ENCODE assay signal across 11 cellular contexts in genomic region chr1:25362634-25363559, GRCh38. TPM values are rescaled to one million over a fixed set of nuclear protein-coding genes. Genes with fewer than 3 reads are reported as not detected.
DNase-seq lines count a peak whose midpoint lies in the region; ATAC-seq, FAIRE-seq and TF ChIP-seq lines count a peak whose summit lies in the region.
"Not testable (repeated sequence)": the region's sequence is repeated elsewhere in the genome, so short reads cannot be mapped to it uniquely, and the experiment has no call there.
"Had no signal": no experiment of that assay in that cellular context is flagged by ENCODE, and none has a peak within 500 bp of the region (broad histone marks: within the 10 kb centered on the region; RNA-seq: fewer than 3 reads in every experiment).

No MANE protein-coding gene starts in this region.

- not testable (repeated sequence) for H3K36me3 ChIP-seq in bronchial epithelial cell (ENCODE audit: control insufficient read depth, insufficient read depth, low read length)
- H3K36me3 ChIP-seq in right lobe of liver = peaks cover 0 to 21% (median 9%) of the 10 kb centered on the region in 4 donors

- DNase-seq in H54 (ENCODE audit: insufficient read length, low spot score); activated CD4-positive, alpha-beta T cell treated with anti-CD3 and anti-CD28 coated beads for 36 hours; activated T-helper 1 cell treated with anti-CD3 and anti-CD28 coated beads, Interleukin-12 subunit alpha, Interleukin-12 subunit beta, Interleukin-2, Interleukin-4 antibody, amounts not matched to agents 30 ng/mL and 10 ng/mL and 1 ng/mL, durations not matched to agents 14 hours and 24 hours and 36 hours (ENCODE audit: low spot score); bronchial epithelial cell (ENCODE audit: low read depth); Right ventricle myocardium superior; right lobe of liver; sciatic nerve (ENCODE audit: low spot score): not testable (repeated sequence)

- peaks cover 21% of the 10 kb centered on the region for H3K36me3 Mint-ChIP-seq in activated CD4-positive, alpha-beta T cell treated with anti-CD3 and anti-CD28 coated beads for 36 hours (ENCODE audit: low read depth)
- H3K36me3 Mint-ChIP-seq in activated T-helper 1 cell treated with anti-CD3 and anti-CD28 coated beads, Interleukin-12 subunit alpha, Interleukin-12 subunit beta, Interleukin-2, Interleukin-4 antibody, amounts not matched to agents 30 ng/mL and 10 ng/mL and 1 ng/mL, durations not matched to agents 14 hours and 24 hours and 36 hours (ENCODE audit: low read depth) = peaks cover 22% of the 10 kb centered on the region

- H3K27ac Mint-ChIP-seq in activated CD4-positive, alpha-beta T cell treated with anti-CD3 and anti-CD28 coated beads for 36 hours = not testable (repeated sequence)
- H3K27ac Mint-ChIP-seq in activated T-helper 1 cell treated with anti-CD3 and anti-CD28 coated beads, Interleukin-12 subunit alpha, Interleukin-12 subunit beta, Interleukin-2, Interleukin-4 antibody, amounts not matched to agents 30 ng/mL and 10 ng/mL and 1 ng/mL, durations not matched to agents 14 hours and 24 hours and 36 hours = peak overlapping the region; percentile 34

- TF ChIP-seq CTCF in bronchial epithelial cell (IDR thresholded peaks at IDR 0.05; ENCODE audit: insufficient read depth, low read length, severe bottlenecking); right lobe of liver (IDR thresholded peaks at IDR 0.05): not testable (repeated sequence)

- not testable (repeated sequence) for H3K4me3 Mint-ChIP-seq in activated CD4-positive, alpha-beta T cell treated with anti-CD3 and anti-CD28 coated beads for 36 hours; activated T-helper 1 cell treated with anti-CD3 and anti-CD28 coated beads, Interleukin-12 subunit alpha, Interleukin-12 subunit beta, Interleukin-2, Interleukin-4 antibody, amounts not matched to agents 30 ng/mL and 10 ng/mL and 1 ng/mL, durations not matched to agents 14 hours and 24 hours and 36 hours

- H3K9me3 Mint-ChIP-seq in activated CD4-positive, alpha-beta T cell treated with anti-CD3 and anti-CD28 coated beads for 36 hours (ENCODE audit: low read depth); activated T-helper 1 cell treated with anti-CD3 and anti-CD28 coated beads, Interleukin-12 subunit alpha, Interleukin-12 subunit beta, Interleukin-2, Interleukin-4 antibody, amounts not matched to agents 30 ng/mL and 10 ng/mL and 1 ng/mL, durations not matched to agents 14 hours and 24 hours and 36 hours: not testable (repeated sequence)

- H3K4me1 ChIP-seq in right lobe of liver = not testable (repeated sequence)

- not testable (repeated sequence) for H3K27ac ChIP-seq in right lobe of liver

- CTCF ChIA-PET in activated CD4-positive, alpha-beta T cell treated with anti-CD3 and anti-CD28 coated beads for 36 hours (lab: Charles Lee) = not testable (repeated sequence)

- H3K4me3 ChIP-seq in bronchial epithelial cell (ENCODE audit: low read depth, low read length); right lobe of liver: not testable (repeated sequence)

- H3K27me3 ChIP-seq in bronchial epithelial cell (ENCODE audit: control insufficient read depth, insufficient read depth, low read length); right lobe of liver: not testable (repeated sequence)

- POLR2A ChIA-PET in activated CD4-positive, alpha-beta T cell treated with anti-CD3 and anti-CD28 coated beads for 36 hours (lab: Charles Lee) = not testable (repeated sequence)

- intact Hi-C loops in activated CD4-positive, alpha-beta T cell treated with anti-CD3 and anti-CD28 coated beads for 36 hours (cut with DNase I, micrococcal nuclease); activated T-helper 1 cell treated with anti-CD3 and anti-CD28 coated beads, Interleukin-12 subunit alpha, Interleukin-12 subunit beta, Interleukin-2, Interleukin-4 antibody, amounts not matched to agents 30 ng/mL and 10 ng/mL and 1 ng/mL, durations not matched to agents 14 hours and 24 hours and 36 hours (cut with micrococcal nuclease); Right ventricle myocardium superior (cut with DNase I); right lobe of liver (cut with DNase I); sciatic nerve (cut with DNase I): not testable (repeated sequence)

- not testable (repeated sequence) for TF ChIP-seq POLR2A in H54 (IDR thresholded peaks at IDR 0.05; ENCODE audit: low read depth, low read length); right lobe of liver (IDR thresholded peaks at IDR 0.05)

- peak; percentile 88 for ATAC-seq in activated CD4-positive, alpha-beta T cell treated with anti-CD3 and anti-CD28 coated beads for 36 hours
- ATAC-seq in Right ventricle myocardium superior (ENCODE audit: poor library complexity) = peak; percentile 56
- ATAC-seq in right lobe of liver = peak in 3 of 4 donors; percentile 36 to 54 (median 38)
- peak; percentile 75 for ATAC-seq in sciatic nerve

- not testable (repeated sequence) for H3K9me3 ChIP-seq in right lobe of liver

- H3K27me3 Mint-ChIP-seq in activated CD4-positive, alpha-beta T cell treated with anti-CD3 and anti-CD28 coated beads for 36 hours; activated T-helper 1 cell treated with anti-CD3 and anti-CD28 coated beads, Interleukin-12 subunit alpha, Interleukin-12 subunit beta, Interleukin-2, Interleukin-4 antibody, amounts not matched to agents 30 ng/mL and 10 ng/mL and 1 ng/mL, durations not matched to agents 14 hours and 24 hours and 36 hours (ENCODE audit: insufficient read depth): not testable (repeated sequence)

- not testable (repeated sequence) for H3K4me1 Mint-ChIP-seq in activated CD4-positive, alpha-beta T cell treated with anti-CD3 and anti-CD28 coated beads for 36 hours
- peaks cover 14% of the 10 kb centered on the region for H3K4me1 Mint-ChIP-seq in activated T-helper 1 cell treated with anti-CD3 and anti-CD28 coated beads, Interleukin-12 subunit alpha, Interleukin-12 subunit beta, Interleukin-2, Interleukin-4 antibody, amounts not matched to agents 30 ng/mL and 10 ng/mL and 1 ng/mL, durations not matched to agents 14 hours and 24 hours and 36 hours (ENCODE audit: low read depth)

- peak; percentile 86 for FAIRE-seq in H54 (lab: Jason Lieb, UNC)
- peak; percentile 28 for FAIRE-seq in bronchial epithelial cell (lab: Jason Lieb, UNC)

- whole genome bisulfite sequencing in right lobe of liver (ENCODE audit: insufficient coverage, low coverage, low lambda C conversion rate, missing lambda C conversion rate) = no CpG with 5 or more reads among the region's 17 CpGs

RNA-seq across cellular contexts. Expression of gene TMEM50A, which starts 24.8 kb away (rescaled TPM):
- total RNA-seq in activated CD4-positive, alpha-beta T cell treated with anti-CD3 and anti-CD28 coated beads for 36 hours = 100 to 1,000 TPM in 1 of 2 experiments, 10 to 100 TPM in 1; 98.0 to 120 TPM
- 99.8 and 102 TPM in 2 replicates for total RNA-seq in activated T-helper 1 cell treated with anti-CD3 and anti-CD28 coated beads, Interleukin-12 subunit alpha, Interleukin-12 subunit beta, Interleukin-2, Interleukin-4 antibody, amounts not matched to agents 30 ng/mL and 10 ng/mL and 1 ng/mL, durations not matched to agents 14 hours and 24 hours and 36 hours
- 105 and 138 TPM in 2 replicates for total RNA-seq in bronchial epithelial cell
- total RNA-seq in Right ventricle myocardium superior = 73.5 TPM
- total RNA-seq in right lobe of liver = 10 to 100 TPM; 22.2 to 43.1 (median 36.4) TPM
- total RNA-seq in sciatic nerve = 102 TPM

RNA-seq across cellular contexts. Expression of gene RHCE, which starts 57.7 kb away (rescaled TPM):
- total RNA-seq in activated CD4-positive, alpha-beta T cell treated with anti-CD3 and anti-CD28 coated beads for 36 hours = 1 to 10 TPM in 1 of 2 experiments, under 1 TPM in 1; 0.91 to 1.0 TPM
- 0.17 TPM in 1 of 2 replicates, not detected in the other for total RNA-seq in activated T-helper 1 cell treated with anti-CD3 and anti-CD28 coated beads, Interleukin-12 subunit alpha, Interleukin-12 subunit beta, Interleukin-2, Interleukin-4 antibody, amounts not matched to agents 30 ng/mL and 10 ng/mL and 1 ng/mL, durations not matched to agents 14 hours and 24 hours and 36 hours
- 2.0 and 3.7 TPM in 2 replicates for total RNA-seq in bronchial epithelial cell
- total RNA-seq in Right ventricle myocardium superior = 1.0 TPM
- total RNA-seq in right lobe of liver = 1 to 10 TPM in 4 of 6 experiments, under 1 TPM in 2; 0.25 to 2.2 (median 1.4) TPM
- 1.1 TPM for total RNA-seq in sciatic nerve
- total RNA-seq: Caco-2; CD4-positive, alpha-beta memory T cell; HT-29; NCI-H460 had no signal

Comparison
In these comparisons a context has a peak if more than half of its experiments do, and no peak if none do; other contexts are left out.
1. ATAC-seq: peak in every context shown above with its lines; median percentile 88 in activated CD4-positive, alpha-beta T cell treated with anti-CD3 and anti-CD28 coated beads for 36 hours; 75 in sciatic nerve; 56 in Right ventricle myocardium superior; 38 in right lobe of liver.